Comparison of ENCODE assay signal across 9 cellular contexts in genomic region chr20:50146214-50146613, GRCh38. TPM values are rescaled to one million over a fixed set of nuclear protein-coding genes. Genes with fewer than 3 reads are reported as not detected.
A peak's percentile ranks its signal among the peaks of the same experiment; 100 is the strongest.
DNase-seq lines count a peak whose midpoint lies in the region; ATAC-seq and TF ChIP-seq lines count a peak whose summit lies in the region.
"Had no signal": no experiment of that assay in that cellular context is flagged by ENCODE, and none has a peak within 500 bp of the region (broad histone marks: within the 10 kb centered on the region; RNA-seq: fewer than 3 reads in every experiment).

No MANE protein-coding gene starts in this region.

- H3K36me3 Mint-ChIP-seq in CD8-positive, alpha-beta memory T cell, result peaks cover 0 to 57% (median 11%) of the 10 kb centered on the region in 3 donors
- H3K36me3 Mint-ChIP-seq in dendritic cell treated with granulocyte-macrophage colony-stimulating factor and Interleukin-4, amounts not matched to agents 40 ng/mL and 50 ng/mL, for 4 days (ENCODE audit: low read depth), result peaks cover 71% of the 10 kb centered on the region

- TF ChIP-seq CTCF in Panc1 (IDR thresholded peaks at IDR 0.05) (no peak), parathyroid adenoma (IDR thresholded peaks at IDR 0.05) (no peak)

- intact Hi-C loops in Panc1 (cut with micrococcal nuclease; ENCODE audit: unreplicated experiment), result no loop called here
- intact Hi-C loops in dendritic cell treated with granulocyte-macrophage colony-stimulating factor and Interleukin-4, amounts not matched to agents 40 ng/mL and 50 ng/mL, for 4 days (cut with micrococcal nuclease), result no loop called here

- no peak for DNase-seq in CD8-positive, alpha-beta memory T cell
- DNase-seq in Panc1 (ENCODE audit: low read depth, low spot score) (no peak), GM19238 (ENCODE audit: insufficient read length, low spot score) (no peak), NCI-H2029 (lab: John Stamatoyannopoulos, UW) (no peak), HuH-7 (ENCODE audit: low spot score) (no peak)
- DNase-seq: T1000 had no signal

- in situ Hi-C loops in Panc1 (cut with HindIII; ENCODE audit: low pct_unique_long_range_greater_than_20kb, low sequenced_read_pairs), result no loop called here

- H3K27ac Mint-ChIP-seq in CD8-positive, alpha-beta memory T cell, result peak overlapping the region; percentile 91 to 98 (median 96)
- peak overlapping the region; percentile 97 for H3K27ac Mint-ChIP-seq in dendritic cell treated with granulocyte-macrophage colony-stimulating factor and Interleukin-4, amounts not matched to agents 40 ng/mL and 50 ng/mL, for 4 days

- BruUV-seq in Panc1 (replicated peaks; lab: Mats Ljungman, UMichigan), result no TSS peak

- peaks cover 0 to 2% of the 10 kb centered on the region in 2 donors for H3K27me3 Mint-ChIP-seq in CD8-positive, alpha-beta memory T cell
- no peaks in the 10 kb centered on the region for H3K27me3 Mint-ChIP-seq in dendritic cell treated with granulocyte-macrophage colony-stimulating factor and Interleukin-4, amounts not matched to agents 40 ng/mL and 50 ng/mL, for 4 days

- peaks cover 16% of the 10 kb centered on the region for H3K36me3 ChIP-seq in CD8-positive, alpha-beta memory T cell (ENCODE audit: insufficient read depth, low read length)
- H3K36me3 ChIP-seq in Panc1 (ENCODE audit: control insufficient read depth, insufficient read depth, low read length) (peaks cover 21% of the 10 kb centered on the region), parathyroid adenoma (ENCODE audit: control insufficient read depth, insufficient read depth, low read length) (no peaks in the 10 kb centered on the region)

- no peaks in the 10 kb centered on the region for H3K9me3 Mint-ChIP-seq in CD8-positive, alpha-beta memory T cell
- H3K9me3 Mint-ChIP-seq in dendritic cell treated with granulocyte-macrophage colony-stimulating factor and Interleukin-4, amounts not matched to agents 40 ng/mL and 50 ng/mL, for 4 days, result no peaks in the 10 kb centered on the region

- CTCF ChIA-PET in CD8-positive, alpha-beta memory T cell (lab: Charles Lee), result interaction anchor here (1.3 to 3.3 kb wide), 2 partner anchors 23 to 36 kb away, joined by 4 to 14 read pairs; no protein-coding TSS in a partner anchor
- CTCF ChIA-PET in Panc1 (lab: Charles Lee), result no interaction called here

- H3K4me3 ChIP-seq in CD8-positive, alpha-beta memory T cell (ENCODE audit: low read length), result peak overlapping the region; percentile 60
- H3K4me3 ChIP-seq in Panc1 (ENCODE audit: low read depth in 2 of 2, low read length in 2 of 2) (no peak overlapping the region), parathyroid adenoma (ENCODE audit: low read depth, low read length) (no peak overlapping the region)

- H3K9me3 ChIP-seq in CD8-positive, alpha-beta memory T cell (ENCODE audit: low read length), result no peaks in the 10 kb centered on the region
- H3K9me3 ChIP-seq in Panc1 (ENCODE audit: control insufficient read depth, insufficient read depth, low read depth, low read length) (no peaks in the 10 kb centered on the region), parathyroid adenoma (ENCODE audit: control insufficient read depth, low read length) (no peaks in the 10 kb centered on the region)

- H3K4me2 ChIP-seq in parathyroid adenoma (ENCODE audit: low read length), result no peak overlapping the region

- POLR2A ChIA-PET in CD8-positive, alpha-beta memory T cell (lab: Charles Lee), result interaction anchor here (0.5 kb wide), 1 partner anchor 76 kb away, joined by 3 read pairs; no protein-coding TSS in a partner anchor
- POLR2A ChIA-PET in Panc1 (lab: Charles Lee), result no interaction called here

- no peaks in the 10 kb centered on the region for H3K27me3 ChIP-seq in CD8-positive, alpha-beta memory T cell (ENCODE audit: insufficient read depth, low read length, poor library complexity, severe bottlenecking)
- H3K27me3 ChIP-seq in Panc1 (ENCODE audit: control insufficient read depth, insufficient read depth, low read length) (no peaks in the 10 kb centered on the region), parathyroid adenoma (ENCODE audit: control insufficient read depth, insufficient read depth, low read length) (no peaks in the 10 kb centered on the region)

- peaks cover 59% of the 10 kb centered on the region for H3K79me2 ChIP-seq in parathyroid adenoma

- peaks cover 57 to 72% (median 60%) of the 10 kb centered on the region in 3 donors for H3K4me1 Mint-ChIP-seq in CD8-positive, alpha-beta memory T cell
- peaks cover 75% of the 10 kb centered on the region for H3K4me1 Mint-ChIP-seq in dendritic cell treated with granulocyte-macrophage colony-stimulating factor and Interleukin-4, amounts not matched to agents 40 ng/mL and 50 ng/mL, for 4 days (ENCODE audit: low read depth)

- no peak overlapping the region for H3K9ac ChIP-seq in parathyroid adenoma

- H2AFZ ChIP-seq in parathyroid adenoma, result no peak overlapping the region

- no peak for ATAC-seq in Panc1
- no peak for ATAC-seq in HG03045 (IDR thresholded peaks at IDR 0.05; ENCODE audit: unreplicated experiment)

- H3K4me3 Mint-ChIP-seq in CD8-positive, alpha-beta memory T cell, result peak overlapping the region in 6 of 7 donors; percentile 67 to 86 (median 84)
- H3K4me3 Mint-ChIP-seq in dendritic cell treated with granulocyte-macrophage colony-stimulating factor and Interleukin-4, amounts not matched to agents 40 ng/mL and 50 ng/mL, for 4 days, result peak overlapping the region; percentile 69

- H3K4me1 ChIP-seq in CD8-positive, alpha-beta memory T cell (ENCODE audit: insufficient read depth, low read length), result peaks cover 32% of the 10 kb centered on the region
- H3K4me1 ChIP-seq in Panc1 (ENCODE audit: control insufficient read depth, insufficient read depth, low read length) (peaks cover 85% of the 10 kb centered on the region), parathyroid adenoma (peaks cover 70% of the 10 kb centered on the region)

- H3K27ac ChIP-seq in CD8-positive, alpha-beta memory T cell (ENCODE audit: low read depth, low read length), result peak overlapping the region; percentile 66
- H3K27ac ChIP-seq in Panc1 (ENCODE audit: low read length) (peak overlapping the region; percentile 74), parathyroid adenoma (peak overlapping the region; percentile 92)

RNA-seq across cellular contexts. Expression of gene PEDS1, which starts 7.3 kb away (rescaled TPM):
- total RNA-seq in CD8-positive, alpha-beta memory T cell, result 10 to 100 TPM; 20.2 to 23.6 TPM
- 26.9 TPM for polyA plus RNA-seq in CD8-positive, alpha-beta memory T cell
- total RNA-seq in Panc1 (2021; ENCODE audit: unreplicated experiment), result 88.9 TPM
- 209 TPM for polyA plus RNA-seq in Panc1 (2012; ENCODE audit: insufficient read length)

RNA-seq across cellular contexts. Expression of gene UBE2V1, which starts 33.3 kb away (rescaled TPM):
- 100 to 1,000 TPM; 160 to 183 TPM for total RNA-seq in CD8-positive, alpha-beta memory T cell
- 176 TPM for polyA plus RNA-seq in CD8-positive, alpha-beta memory T cell
- 115 TPM for total RNA-seq in Panc1 (2021; ENCODE audit: unreplicated experiment)
- 54.8 TPM for polyA plus RNA-seq in Panc1 (2012; ENCODE audit: insufficient read length)

RNA-seq across cellular contexts. Expression of gene CEBPB, which starts 44.4 kb away (rescaled TPM):
- total RNA-seq in CD8-positive, alpha-beta memory T cell, result 10 to 100 TPM; 25.3 to 29.1 TPM
- 27.0 TPM for polyA plus RNA-seq in CD8-positive, alpha-beta memory T cell
- 52.1 TPM for total RNA-seq in Panc1 (2021; ENCODE audit: unreplicated experiment)
- 80.9 TPM for polyA plus RNA-seq in Panc1 (2012; ENCODE audit: insufficient read length)
